In the genomic region with DNA sequence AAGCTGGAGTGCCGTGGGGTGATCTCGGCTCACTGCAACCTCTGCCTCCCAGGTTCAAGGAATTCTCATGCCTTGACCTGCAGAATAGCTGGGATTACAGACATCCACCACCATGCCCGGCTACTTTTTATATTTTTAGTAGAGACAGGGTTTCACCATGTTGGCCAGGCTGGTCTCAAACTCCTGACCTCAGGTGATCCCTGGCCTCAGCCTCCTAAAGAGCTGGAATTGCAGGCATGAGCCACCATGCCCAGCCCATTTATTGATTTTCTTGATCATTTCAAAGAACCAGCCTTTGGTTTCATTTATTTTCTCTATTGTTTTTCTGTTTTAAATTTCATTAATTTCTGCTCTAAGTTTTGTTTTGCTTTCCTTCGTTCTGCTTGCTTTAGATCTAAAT, we compare ENCODE assay signal across 22 cellular contexts.
"Had no signal": no experiment of that assay in that cellular context is flagged by ENCODE, and none has a peak within 500 bp of the region (broad histone marks: within the 10 kb centered on the region; RNA-seq: fewer than 3 reads in every experiment).

No MANE protein-coding gene starts in this region.

- H3K27me3 ChIP-seq: colonic mucosa, esophagus squamous epithelium, gastrocnemius medialis, heart right ventricle had no signal

- H3K4me3 ChIP-seq: colonic mucosa, esophagus squamous epithelium, gastrocnemius medialis, heart right ventricle, left ventricle myocardium inferior, lower lobe of right lung, mucosa of descending colon had no signal

- DNase-seq: colonic mucosa; cortex of kidney; effector CD8-positive, alpha-beta T cell; effector memory CD8-positive, alpha-beta T cell; endodermal cell; erythroblast; esophagus squamous epithelium; foreskin fibroblast; foreskin melanocyte; gastrocnemius medialis; glutamatergic neuron; head of caudate nucleus; heart right ventricle; hippocampal formation; left cardiac atrium; left ventricle myocardium inferior; lower lobe of right lung; mesenchymal stem cell; mucosa of descending colon; naive B cell had no signal

- ATAC-seq: effector memory CD8-positive, alpha-beta T cell; esophagus mucosa; gastrocnemius medialis; heart right ventricle; left cardiac atrium; lower lobe of right lung; mucosa of descending colon had no signal

- H3K27ac ChIP-seq: colonic mucosa, epithelial cell of prostate, esophagus squamous epithelium, gastrocnemius medialis, heart right ventricle, left ventricle myocardium inferior, lower lobe of right lung had no signal

- H3K36me3 ChIP-seq: colonic mucosa, esophagus squamous epithelium, gastrocnemius medialis, heart right ventricle, lower lobe of right lung had no signal

- H3K4me1 ChIP-seq: colonic mucosa, lower lobe of right lung had no signal

- H3K9me3 ChIP-seq: colonic mucosa, esophagus squamous epithelium, gastrocnemius medialis, lower lobe of right lung, mucosa of descending colon had no signal
